30 cellular contexts compared by ENCODE assay signal in the genomic region with DNA sequence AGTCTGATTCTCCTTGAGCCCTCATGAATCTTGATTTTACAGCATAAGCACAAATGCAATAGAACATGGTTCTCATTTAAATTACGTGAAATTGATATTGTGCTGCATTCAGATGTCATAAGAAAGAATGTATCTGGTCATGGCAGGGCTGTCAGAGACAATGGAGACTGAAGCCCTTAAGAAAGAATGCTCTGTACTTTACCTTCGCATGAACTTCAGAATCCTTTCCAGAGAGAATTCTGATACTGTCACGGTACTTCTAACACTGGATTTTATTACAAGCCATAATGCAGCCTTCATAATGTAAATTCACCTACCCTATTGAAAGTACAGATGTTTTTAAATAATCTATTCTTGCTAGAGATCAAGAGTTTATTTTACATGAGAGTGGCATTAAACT.
"Had no signal": no experiment of that assay in that cellular context is flagged by ENCODE, and none has a peak within 500 bp of the region (broad histone marks: within the 10 kb centered on the region; RNA-seq: fewer than 3 reads in every experiment).

No MANE protein-coding gene starts in this region.

- H3K4me1 Mint-ChIP-seq: activated CD4-positive, alpha-beta T cell treated with anti-CD3 and anti-CD28 coated beads for 36 hours; activated CD4-positive, alpha-beta T cell treated with anti-CD3 and anti-CD28 coated beads, Interleukin-2, amount 10 ng/mL, durations not matched to agents 24 days and 14 days; activated CD8-positive, alpha-beta memory T cell treated with anti-CD3 and anti-CD28 coated beads, Interleukin-2, amount 10 ng/mL, durations not matched to agents 7 days and 5 days; activated naive CD4-positive, alpha-beta T cell treated with anti-CD3 and anti-CD28 coated beads, Interleukin-2, amount 50 U/mL, for 24 hours; activated naive CD8-positive, alpha-beta T cell treated with anti-CD3 and anti-CD28 coated beads for 36 hours; activated naive CD8-positive, alpha-beta T cell treated with anti-CD3 and anti-CD28 coated beads, Interleukin-2, amount 50 U/mL, for 24 hours; brain had no signal

- DNase-seq: activated CD4-positive, alpha-beta memory T cell treated with anti-CD3 and anti-CD28 coated beads for 36 hours; activated CD4-positive, alpha-beta T cell treated with anti-CD3 and anti-CD28 coated beads for 36 hours; activated CD4-positive, alpha-beta T cell treated with anti-CD3 and anti-CD28 coated beads, Interleukin-2, amount 10 ng/mL, durations not matched to agents 24 days and 14 days; activated CD4-positive, CD25-positive, alpha-beta regulatory T cell; activated CD4-positive, CD25-positive, alpha-beta regulatory T cell treated with anti-CD3 and anti-CD28 coated beads, Interleukin-2, amount 50 U/mL, for 72 hours; activated CD8-positive, alpha-beta memory T cell treated with anti-CD3 and anti-CD28 coated beads, Interleukin-2, amount 10 ng/mL, durations not matched to agents 7 days and 5 days; activated CD8-positive, alpha-beta memory T cell treated with anti-CD3 and anti-CD28 coated beads, Interleukin-2, amount 50 U/mL, for 4 hours; activated CD8-positive, alpha-beta T cell treated with anti-CD3 and anti-CD28 coated beads, Interleukin-2, amount 10 ng/mL, durations not matched to agents 7 days and 5 days; activated effector memory CD4-positive, alpha-beta T cell treated with anti-CD3 and anti-CD28 coated beads, Interleukin-2, amount 50 U/mL, for 16 hours; activated naive CD4-positive, alpha-beta T cell treated with anti-CD3 and anti-CD28 coated beads for 36 hours; activated naive CD8-positive, alpha-beta T cell treated with anti-CD3 and anti-CD28 coated beads for 36 hours; activated naive CD8-positive, alpha-beta T cell treated with anti-CD3 and anti-CD28 coated beads, Interleukin-2, amount 50 U/mL, for 24 hours; activated T-cell treated with anti-CD3 and anti-CD28 coated beads, Interleukin-2, amount 50 U/mL, for 1 hour; activated T-cell treated with anti-CD3 and anti-CD28 coated beads, Interleukin-2, amount 50 U/mL, for 48 hours; central memory CD4-positive, alpha-beta T cell; cerebellar nuclear complex; colonic mucosa; effector CD8-positive, alpha-beta T cell; esophagus squamous epithelium; foreskin melanocyte; heart right ventricle; T-helper 2 cell had no signal

- H3K9me3 Mint-ChIP-seq: activated CD4-positive, alpha-beta T cell treated with anti-CD3 and anti-CD28 coated beads, Interleukin-2, amount 10 ng/mL, durations not matched to agents 24 days and 14 days; activated naive CD4-positive, alpha-beta T cell treated with anti-CD3 and anti-CD28 coated beads, Interleukin-2, amount 50 U/mL, for 24 hours; brain had no signal

- H3K27ac Mint-ChIP-seq: activated CD4-positive, alpha-beta memory T cell treated with anti-CD3 and anti-CD28 coated beads for 36 hours; activated CD4-positive, alpha-beta T cell treated with anti-CD3 and anti-CD28 coated beads for 36 hours; activated CD4-positive, alpha-beta T cell treated with anti-CD3 and anti-CD28 coated beads, Interleukin-2, amount 10 ng/mL, durations not matched to agents 24 days and 14 days; activated CD8-positive, alpha-beta memory T cell treated with anti-CD3 and anti-CD28 coated beads, Interleukin-2, amount 10 ng/mL, durations not matched to agents 7 days and 5 days; activated CD8-positive, alpha-beta T cell treated with anti-CD3 and anti-CD28 coated beads, Interleukin-2, amount 10 ng/mL, durations not matched to agents 7 days and 5 days; activated naive CD4-positive, alpha-beta T cell treated with anti-CD3 and anti-CD28 coated beads for 36 hours; activated naive CD4-positive, alpha-beta T cell treated with anti-CD3 and anti-CD28 coated beads, Interleukin-2, amount 50 U/mL, for 24 hours; activated naive CD8-positive, alpha-beta T cell treated with anti-CD3 and anti-CD28 coated beads for 36 hours; activated naive CD8-positive, alpha-beta T cell treated with anti-CD3 and anti-CD28 coated beads, Interleukin-2, amount 50 U/mL, for 24 hours; activated T-helper 1 cell treated with anti-CD3 and anti-CD28 coated beads, Interleukin-12 subunit alpha, Interleukin-12 subunit beta, Interleukin-2, Interleukin-4 antibody, amounts not matched to agents 30 ng/mL and 10 ng/mL and 1 ng/mL, durations not matched to agents 14 hours and 24 hours and 36 hours; activated T-helper 2 cell treated with anti-CD3 and anti-CD28 coated beads, Interferon-gamma antibody, Interleukin-2, Interleukin-4, amounts not matched to agents 10 μg/mL and 5 μg/mL and 100 μg/mL, durations not matched to agents 14 hours and 24 hours and 36 hours; brain had no signal

- H3K4me1 ChIP-seq: ascending aorta, breast epithelium, colonic mucosa, esophagus squamous epithelium, gastroesophageal sphincter, heart right ventricle had no signal

- H3K9me3 ChIP-seq: ascending aorta, breast epithelium, colonic mucosa, esophagus squamous epithelium, gastroesophageal sphincter, heart right ventricle had no signal

- H3K4me3 ChIP-seq: ascending aorta, breast epithelium, cardiac muscle cell, colonic mucosa, esophagus squamous epithelium, gastroesophageal sphincter, heart right ventricle had no signal

- H3K36me3 ChIP-seq: ascending aorta, breast epithelium, cardiac muscle cell, colonic mucosa, esophagus squamous epithelium, gastroesophageal sphincter, heart right ventricle had no signal

- ATAC-seq: activated CD4-positive, alpha-beta T cell treated with anti-CD3 and anti-CD28 coated beads for 36 hours; activated CD8-positive, alpha-beta memory T cell treated with anti-CD3 and anti-CD28 coated beads, Interleukin-2, amount 10 ng/mL, durations not matched to agents 7 days and 5 days; activated CD8-positive, alpha-beta T cell treated with anti-CD3 and anti-CD28 coated beads, Interleukin-2, amount 10 ng/mL, durations not matched to agents 7 days and 5 days; activated naive CD8-positive, alpha-beta T cell treated with anti-CD3 and anti-CD28 coated beads, Interleukin-2, amount 50 U/mL, for 24 hours; gastroesophageal sphincter; heart right ventricle had no signal

- H3K4me3 Mint-ChIP-seq: activated CD4-positive, alpha-beta memory T cell treated with anti-CD3 and anti-CD28 coated beads for 36 hours; activated CD4-positive, alpha-beta T cell treated with anti-CD3 and anti-CD28 coated beads for 36 hours; activated CD4-positive, alpha-beta T cell treated with anti-CD3 and anti-CD28 coated beads, Interleukin-2, amount 10 ng/mL, durations not matched to agents 24 days and 14 days; activated CD8-positive, alpha-beta memory T cell treated with anti-CD3 and anti-CD28 coated beads, Interleukin-2, amount 10 ng/mL, durations not matched to agents 7 days and 5 days; activated CD8-positive, alpha-beta T cell treated with anti-CD3 and anti-CD28 coated beads, Interleukin-2, amount 10 ng/mL, durations not matched to agents 7 days and 5 days; activated naive CD4-positive, alpha-beta T cell treated with anti-CD3 and anti-CD28 coated beads for 36 hours; activated naive CD4-positive, alpha-beta T cell treated with anti-CD3 and anti-CD28 coated beads, Interleukin-2, amount 50 U/mL, for 24 hours; activated naive CD8-positive, alpha-beta T cell treated with anti-CD3 and anti-CD28 coated beads for 36 hours; activated naive CD8-positive, alpha-beta T cell treated with anti-CD3 and anti-CD28 coated beads, Interleukin-2, amount 50 U/mL, for 24 hours; activated T-helper 1 cell treated with anti-CD3 and anti-CD28 coated beads, Interleukin-12 subunit alpha, Interleukin-12 subunit beta, Interleukin-2, Interleukin-4 antibody, amounts not matched to agents 30 ng/mL and 10 ng/mL and 1 ng/mL, durations not matched to agents 14 hours and 24 hours and 36 hours; brain had no signal

- H3K36me3 Mint-ChIP-seq: activated CD4-positive, alpha-beta memory T cell treated with anti-CD3 and anti-CD28 coated beads for 36 hours; activated CD8-positive, alpha-beta memory T cell treated with anti-CD3 and anti-CD28 coated beads, Interleukin-2, amount 10 ng/mL, durations not matched to agents 7 days and 5 days; activated naive CD4-positive, alpha-beta T cell treated with anti-CD3 and anti-CD28 coated beads, Interleukin-2, amount 50 U/mL, for 24 hours; activated naive CD8-positive, alpha-beta T cell treated with anti-CD3 and anti-CD28 coated beads for 36 hours; brain had no signal

- H3K27me3 Mint-ChIP-seq: activated CD4-positive, alpha-beta memory T cell treated with anti-CD3 and anti-CD28 coated beads for 36 hours; activated CD4-positive, alpha-beta T cell treated with anti-CD3 and anti-CD28 coated beads for 36 hours; activated CD4-positive, alpha-beta T cell treated with anti-CD3 and anti-CD28 coated beads, Interleukin-2, amount 10 ng/mL, durations not matched to agents 24 days and 14 days; activated CD8-positive, alpha-beta memory T cell treated with anti-CD3 and anti-CD28 coated beads, Interleukin-2, amount 10 ng/mL, durations not matched to agents 7 days and 5 days; activated naive CD4-positive, alpha-beta T cell treated with anti-CD3 and anti-CD28 coated beads, Interleukin-2, amount 50 U/mL, for 24 hours; activated naive CD8-positive, alpha-beta T cell treated with anti-CD3 and anti-CD28 coated beads for 36 hours; activated naive CD8-positive, alpha-beta T cell treated with anti-CD3 and anti-CD28 coated beads, Interleukin-2, amount 50 U/mL, for 24 hours; brain had no signal

- H3K27me3 ChIP-seq: ascending aorta, breast epithelium, cardiac muscle cell, colonic mucosa, esophagus squamous epithelium, gastroesophageal sphincter, heart right ventricle had no signal
